Comparison of ENCODE assay signal across 14 cellular contexts in the genomic region with DNA sequence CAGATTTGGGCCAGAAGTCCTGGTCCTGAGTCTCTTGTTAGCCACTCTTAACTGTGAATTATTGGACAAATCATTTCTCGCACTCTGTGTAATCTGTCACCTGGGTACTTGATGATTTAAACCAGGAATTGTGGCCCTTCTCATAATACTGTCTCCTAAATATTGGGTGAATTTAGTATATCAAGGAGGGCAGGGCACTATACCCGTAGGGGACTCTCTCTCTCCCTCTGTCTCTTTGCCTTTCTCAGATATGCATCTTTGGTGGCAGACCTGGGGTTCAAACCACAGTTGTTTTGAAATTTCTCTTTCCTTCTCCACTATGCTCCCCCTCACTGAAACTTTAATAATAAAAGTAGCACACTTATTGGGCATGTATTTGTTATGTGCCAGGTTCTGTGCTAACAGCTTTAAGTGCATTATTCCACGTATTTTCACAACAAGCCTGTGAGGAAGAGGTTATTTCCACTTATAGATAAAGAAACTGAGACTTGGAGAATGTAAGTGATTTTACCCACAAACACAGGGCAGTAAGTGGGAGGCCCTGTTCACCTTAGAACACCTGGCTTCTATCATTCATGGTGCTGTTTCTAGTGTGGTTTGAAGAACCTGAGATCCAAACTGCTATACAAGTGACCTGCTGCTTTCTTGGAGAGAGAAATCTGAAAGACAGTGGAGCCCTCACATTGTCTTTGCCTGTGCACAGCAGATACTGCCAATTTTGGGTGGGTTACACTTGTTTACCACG. TPM values are rescaled to one million over a fixed set of nuclear protein-coding genes. Genes with fewer than 3 reads are reported as not detected.
DNase-seq lines count a peak whose midpoint lies in the region; ATAC-seq, FAIRE-seq and TF ChIP-seq lines count a peak whose summit lies in the region.
"Had no signal": no experiment of that assay in that cellular context is flagged by ENCODE, and none has a peak within 500 bp of the region (broad histone marks: within the 10 kb centered on the region; RNA-seq: fewer than 3 reads in every experiment).

No MANE protein-coding gene starts in this region.

- SMC1A ChIA-PET in GM12878 (lab: Charles Lee; ENCODE audit: uncharacterized antibody, unreplicated experiment) = interaction anchor here (1.2 to 9.6 kb wide), 6 partner anchors 9 to 98 kb away, joined by 3 to 76 read pairs (median 4); a partner anchor contains a TSS

- RAD21 ChIA-PET in GM12878 (lab: Charles Lee; ENCODE audit: unreplicated experiment) = interaction anchor here (0.9 to 1.8 kb wide), 5 partner anchors 9 to 68 kb away, joined by 3 to 7 read pairs (median 4); no protein-coding TSS in a partner anchor

- FAIRE-seq in GM12878 (lab: Jason Lieb, UNC) = peak; percentile 61
- FAIRE-seq: HTR-8/SVneo had no signal

- H3K9me3 ChIP-seq in GM12878 (replicated peaks; ENCODE audit: control insufficient read depth, insufficient read depth, low read length) (no peaks in the 10 kb centered on the region), stomach (no peaks in the 10 kb centered on the region), ovary (no peaks in the 10 kb centered on the region)

- TF ChIP-seq POLR2A in GM12878 (IDR thresholded peaks at IDR 0.05; ENCODE audit: low read depth, low read length) (no peak), stomach (IDR thresholded peaks at IDR 0.05) (no peak), ovary (IDR thresholded peaks at IDR 0.05) (no peak)

- CTCF ChIA-PET in activated naive CD4-positive, alpha-beta T cell treated with anti-CD3 and anti-CD28 coated beads for 36 hours (lab: Charles Lee) = interaction anchor here (0.6 to 1.7 kb wide), 3 partner anchors 69 to 192 kb away, joined by 3 to 6 read pairs (median 4); no protein-coding TSS in a partner anchor
- CTCF ChIA-PET in GM12878 (lab: Yijun Ruan, JAX) = interaction anchor here (0.6 to 5.3 kb wide), 6 partner anchors 12 to 40 kb away, joined by 3 to 33 read pairs (median 4); a partner anchor contains a TSS

- no peak overlapping the region for H2AFZ ChIP-seq in GM12878 (ENCODE audit: control insufficient read depth, low read depth, low read length)
- H2AFZ ChIP-seq: PC-9 had no signal

- H3K79me2 ChIP-seq in GM12878 (ENCODE audit: control insufficient read depth, insufficient read depth, low read length) = peaks cover 67% of the 10 kb centered on the region

- H3K4me1 Mint-ChIP-seq in activated naive CD4-positive, alpha-beta T cell treated with anti-CD3 and anti-CD28 coated beads for 36 hours (ENCODE audit: low read depth) = peaks cover 46% of the 10 kb centered on the region

- peaks cover 0 to 9% of the 10 kb centered on the region in 2 experiments for H3K36me3 ChIP-seq in GM12878 (ENCODE audit: control insufficient read depth in 2 of 2, insufficient read depth in 2 of 2, low read length in 1 of 2)
- H3K36me3 ChIP-seq in stomach = peaks cover 0 to 32% (median 8%) of the 10 kb centered on the region in 4 donors
- no peaks in the 10 kb centered on the region for H3K36me3 ChIP-seq in ovary

- in situ Hi-C loops in GM12878 (cut with MboI) = no loop called here

- peak overlapping the region; percentile 1 for H3K27ac Mint-ChIP-seq in activated naive CD4-positive, alpha-beta T cell treated with anti-CD3 and anti-CD28 coated beads for 36 hours
- H3K27ac Mint-ChIP-seq: dendritic cell treated with granulocyte-macrophage colony-stimulating factor and Interleukin-4, amounts not matched to agents 40 ng/mL and 50 ng/mL, for 4 days; mesothelial cell of epicardium had no signal

- H3K36me3 Mint-ChIP-seq in activated naive CD4-positive, alpha-beta T cell treated with anti-CD3 and anti-CD28 coated beads for 36 hours (ENCODE audit: low read depth) = peaks cover 15% of the 10 kb centered on the region
- H3K36me3 Mint-ChIP-seq: mesothelial cell of epicardium had no signal

- H3K4me3 ChIP-seq in GM12878 (peak overlapping the region; percentile 9; the same call in 1 of the 2 replicates), stomach (no peak overlapping the region), ovary (no peak overlapping the region)
- H3K4me3 ChIP-seq: PC-9 had no signal

- H3K9ac ChIP-seq in GM12878 (ENCODE audit: control insufficient read depth, insufficient read depth, low read length) = no peak overlapping the region

- no peak for TF ChIP-seq EP300 in GM12878 (IDR thresholded peaks at IDR 0.05; ENCODE audit: borderline replicate concordance in 1 of 2, control insufficient read depth in 1 of 2, low read depth in 2 of 2, low read length in 2 of 2)
- no peak for TF ChIP-seq EP300 in stomach (IDR thresholded peaks at IDR 0.05)
- TF ChIP-seq EP300 in ovary (IDR thresholded peaks at IDR 0.05) = no peak

- H3K27ac ChIP-seq in GM12878 (ENCODE audit: control insufficient read depth, insufficient read depth) = peak overlapping the region; percentile 57
- peak overlapping the region in 3 of 5 donors; percentile 18 to 74 (median 47) for H3K27ac ChIP-seq in stomach
- peak overlapping the region in 1 of 2 donors; percentile 99 for H3K27ac ChIP-seq in ovary
- H3K27ac ChIP-seq: PC-9 had no signal

- DNase-seq in activated naive CD4-positive, alpha-beta T cell treated with anti-CD3 and anti-CD28 coated beads for 36 hours = no peak
- DNase-seq in activated naive CD4-positive, alpha-beta T cell treated with Interleukin-2 at 50 U/mL for 16 hours = no peak
- DNase-seq in GM12878 (ENCODE audit: low read depth, low spot score) (no peak), stomach (no peak), C1 segment of cervical spinal cord (lab: John Stamatoyannopoulos, UW) (no peak), ureter (ENCODE audit: low spot score) (no peak), ovary (no peak)
- DNase-seq: activated gamma-delta T cell, NCI-H1694 treated with DMSO at 0.1 percent for 48 hours, PC-9 had no signal

- 1% methylated on average over 4 of the region's 4 CpGs for WGBS in GM12878 (ENCODE audit: insufficient coverage, insufficient replicate concordance, low lambda C conversion rate, missing lambda C conversion rate)
- WGBS in stomach, 5 donors = 67 to 79% (median 72%) methylated on average over 4 of the region's 4 CpGs
- 26 to 48% (median 28%) methylated on average over 4 of the region's 4 CpGs for WGBS in ovary, 3 donors

- no peaks in the 10 kb centered on the region for H3K27me3 Mint-ChIP-seq in activated naive CD4-positive, alpha-beta T cell treated with anti-CD3 and anti-CD28 coated beads for 36 hours (ENCODE audit: low read depth)
- H3K27me3 Mint-ChIP-seq: dendritic cell treated with granulocyte-macrophage colony-stimulating factor and Interleukin-4, amounts not matched to agents 40 ng/mL and 50 ng/mL, for 4 days had no signal

- intact Hi-C loops in activated naive CD4-positive, alpha-beta T cell treated with anti-CD3 and anti-CD28 coated beads for 36 hours (cut with micrococcal nuclease) = loop anchor here (2.0 to 5.0 kb wide), 2 partner anchors 14 to 330 kb away; no protein-coding TSS in a partner anchor
- intact Hi-C loops in GM12878 (cut with micrococcal nuclease; ENCODE audit: unreplicated experiment) = no loop called here
- intact Hi-C loops in stomach (cut with DNase I; ENCODE audit: low total_unique reads) = no loop called here
- intact Hi-C loops in ovary (cut with DNase I) = no loop called here

- no peak for TF ChIP-seq RAD21 in GM12878 (IDR thresholded peaks at IDR 0.05; ENCODE audit: insufficient read depth, low read depth, low read length)

- no peak for TF ChIP-seq CTCF in GM12878 (IDR thresholded peaks at IDR 0.05 in 2 of 3, conservative IDR thresholded peaks at IDR 0.05 in 1 of 3; ENCODE audit: control insufficient read depth in 2 of 3, extremely low read depth in 1 of 3, insufficient read depth in 1 of 3, low read depth in 3 of 3, low read length in 3 of 3)
- no peak for TF ChIP-seq CTCF in stomach (IDR thresholded peaks at IDR 0.05)
- no peak for TF ChIP-seq CTCF in ovary (IDR thresholded peaks at IDR 0.05)

- ATAC-seq in HG03025 (IDR thresholded peaks at IDR 0.05; ENCODE audit: low FRiP score, unreplicated experiment) (peak; percentile 57), GM12878 (peak; percentile 28)

- no peaks in the 10 kb centered on the region for H3K27me3 ChIP-seq in GM12878 (replicated peaks in 1 of 2; ENCODE audit: control insufficient read depth in 2 of 2, insufficient read depth in 2 of 2, low read length in 1 of 2)
- H3K27me3 ChIP-seq in stomach = no peaks in the 10 kb centered on the region
- H3K27me3 ChIP-seq in ovary = no peaks in the 10 kb centered on the region

- POLR2A ChIA-PET in GM12878 (lab: Charles Lee) = interaction anchor here (0.6 kb wide), 2 partner anchors 17 to 120 kb away, joined by 3 to 4 read pairs; no protein-coding TSS in a partner anchor

- peak overlapping the region; percentile 79 for H3K4me2 ChIP-seq in GM12878 (ENCODE audit: control insufficient read depth, insufficient read depth)
- H3K4me2 ChIP-seq: PC-9 had no signal

- H3K9me3 Mint-ChIP-seq in activated naive CD4-positive, alpha-beta T cell treated with anti-CD3 and anti-CD28 coated beads for 36 hours = no peaks in the 10 kb centered on the region
- H3K9me3 Mint-ChIP-seq: dendritic cell treated with granulocyte-macrophage colony-stimulating factor and Interleukin-4, amounts not matched to agents 40 ng/mL and 50 ng/mL, for 4 days; mesothelial cell of epicardium had no signal

- no peak overlapping the region for H3K4me3 Mint-ChIP-seq in activated naive CD4-positive, alpha-beta T cell treated with anti-CD3 and anti-CD28 coated beads for 36 hours
- H3K4me3 Mint-ChIP-seq: dendritic cell treated with granulocyte-macrophage colony-stimulating factor and Interleukin-4, amounts not matched to agents 40 ng/mL and 50 ng/mL, for 4 days; mesothelial cell of epicardium had no signal

- H4K20me1 ChIP-seq in GM12878 (ENCODE audit: control insufficient read depth, insufficient read depth) = no peaks in the 10 kb centered on the region; the same call in 1 of the 2 replicates

- BruUV-seq in GM12878 (replicated peaks; lab: Mats Ljungman, UMichigan) = no TSS peak

- H3K4me1 ChIP-seq in GM12878 (ENCODE audit: control insufficient read depth, insufficient read depth, low read length) = peaks cover 36% of the 10 kb centered on the region
- H3K4me1 ChIP-seq in stomach = peaks cover 5 to 24% (median 12%) of the 10 kb centered on the region in 4 donors
- H3K4me1 ChIP-seq in ovary (ENCODE audit: insufficient read depth) = peaks cover 12% of the 10 kb centered on the region

RNA-seq across cellular contexts. Expression of a gene that starts 11.8 kb away (rescaled TPM):
- total RNA-seq in activated naive CD4-positive, alpha-beta T cell treated with anti-CD3 and anti-CD28 coated beads for 36 hours = 10 to 100 TPM; 69.3 to 72.9 TPM
- total RNA-seq in GM12878 (2013; cell fraction: nucleolus; rRNA removed) = 387 and 393 TPM in 2 replicates
- total RNA-seq in GM12878 (2014; rRNA removed) = 70.0 and 85.3 TPM in 2 replicates
- total RNA-seq in GM12878 (2014; rRNA removed; fragmentation: Illumina TruSeq; extraction: Trizol) = 78.2 and 82.0 TPM in 2 replicates
- total RNA-seq in GM12878 (2021) = 61.1 and 62.9 TPM in 2 replicates
- 25.2 TPM for polyA plus RNA-seq in GM12878 (2011; ENCODE audit: low read depth)
- polyA plus RNA-seq in GM12878 (2011; rRNA removed) = 147 and 217 TPM in 2 replicates
- polyA plus RNA-seq in GM12878 (2011; cell fraction: cytosol; rRNA removed) = 63.3 and 70.5 TPM in 2 replicates
- 80.6 and 126 TPM in 2 replicates for polyA plus RNA-seq in GM12878 (2011; cell fraction: nucleus; rRNA removed)
- polyA plus RNA-seq in GM12878 (2012) = 42.9 and 53.2 TPM in 2 replicates
- polyA plus RNA-seq in GM12878 (2014; fragmentation: Illumina TruSeq; extraction: Trizol) = 89.8 and 117 TPM in 2 replicates
- polyA plus RNA-seq in GM12878 (2014; fragmentation: Nextera tagmentation; extraction: Ambion mirVana) = 10 to 100 TPM; 50.1 to 54.9 TPM
- polyA plus RNA-seq in GM12878 (2014; rRNA removed) = 46.4 and 55.8 TPM in 2 replicates
- polyA plus RNA-seq in GM12878 (2016; fragmentation: Nextera tagmentation; extraction: Ambion mirVana) = 10 to 100 TPM; 69.9 to 73.7 TPM
- 125 and 188 TPM in 2 replicates for polyA minus RNA-seq in GM12878 (2011; rRNA and poly(A)+ RNA removed)
- polyA minus RNA-seq in GM12878 (2011; cell fraction: cytosol; rRNA and poly(A)+ RNA removed) = 40.6 and 46.1 TPM in 2 replicates
- 104 and 109 TPM in 2 replicates for polyA minus RNA-seq in GM12878 (2011; cell fraction: nucleus; rRNA and poly(A)+ RNA removed)
- total RNA-seq in stomach = 100 to 1,000 TPM in 1 of 5 donors, 10 to 100 TPM in 3, not detected in 1; 19.3 to 107 (median 46.2) TPM
- 1 to 10 TPM; 5.0 to 8.4 (median 5.6) TPM for polyA plus RNA-seq in stomach
- total RNA-seq in ureter = 34.7 TPM
- total RNA-seq in ovary = 10 to 100 TPM; 41.4 to 75.9 (median 46.5) TPM
- 10 to 100 TPM; 33.1 to 35.0 TPM for polyA plus RNA-seq in ovary

RNA-seq across cellular contexts. Expression of a gene that starts 49.8 kb away (rescaled TPM):
- total RNA-seq in activated naive CD4-positive, alpha-beta T cell treated with anti-CD3 and anti-CD28 coated beads for 36 hours = 1 to 10 TPM; 3.6 to 4.0 TPM
- total RNA-seq in GM12878 (2013; cell fraction: nucleolus; rRNA removed) = 23.9 and 26.3 TPM in 2 replicates
- 25.3 and 32.5 TPM in 2 replicates for total RNA-seq in GM12878 (2014; rRNA removed)
- total RNA-seq in GM12878 (2014; rRNA removed; fragmentation: Illumina TruSeq; extraction: Trizol) = 19.1 and 19.7 TPM in 2 replicates
- total RNA-seq in GM12878 (2021) = 38.4 and 39.2 TPM in 2 replicates
- polyA plus RNA-seq in GM12878 (2011; ENCODE audit: low read depth) = 43.4 TPM
- 18.1 and 32.2 TPM in 2 replicates for polyA plus RNA-seq in GM12878 (2011; rRNA removed)
- 54.6 and 70.4 TPM in 2 replicates for polyA plus RNA-seq in GM12878 (2011; cell fraction: cytosol; rRNA removed)
- polyA plus RNA-seq in GM12878 (2011; cell fraction: nucleus; rRNA removed) = 40.9 and 41.4 TPM in 2 replicates
- 45.7 and 60.9 TPM in 2 replicates for polyA plus RNA-seq in GM12878 (2012)
- 39.5 and 39.9 TPM in 2 replicates for polyA plus RNA-seq in GM12878 (2014; fragmentation: Illumina TruSeq; extraction: Trizol)
- 10 to 100 TPM in 1 of 2 experiments, 1 to 10 TPM in 1; 7.4 to 11.6 TPM for polyA plus RNA-seq in GM12878 (2014; fragmentation: Nextera tagmentation; extraction: Ambion mirVana)
- polyA plus RNA-seq in GM12878 (2014; rRNA removed) = 23.9 and 32.0 TPM in 2 replicates
- 10 to 100 TPM; 75.4 to 78.2 TPM for polyA plus RNA-seq in GM12878 (2016; fragmentation: Nextera tagmentation; extraction: Ambion mirVana)
- polyA minus RNA-seq in GM12878 (2011; rRNA and poly(A)+ RNA removed) = 44.8 and 58.0 TPM in 2 replicates
- polyA minus RNA-seq in GM12878 (2011; cell fraction: cytosol; rRNA and poly(A)+ RNA removed) = 28.2 and 29.3 TPM in 2 replicates
- 19.0 and 37.1 TPM in 2 replicates for polyA minus RNA-seq in GM12878 (2011; cell fraction: nucleus; rRNA and poly(A)+ RNA removed)
- 1,000 to 10,000 TPM in 3 of 5 donors, 100 to 1,000 TPM in 2; 662 to 3,169 (median 1,551) TPM for total RNA-seq in stomach
- polyA plus RNA-seq in stomach = 1,000 to 10,000 TPM in 1 of 3 donors, 100 to 1,000 TPM in 2; 233 to 1,186 (median 339) TPM
- total RNA-seq in ureter = 1,405 TPM
- 1,000 to 10,000 TPM in 2 of 7 donors, 100 to 1,000 TPM in 5; 154 to 1,797 (median 461) TPM for total RNA-seq in ovary
- 1,000 to 10,000 TPM in 1 of 2 donors, 100 to 1,000 TPM in 1; 777 to 5,219 TPM for polyA plus RNA-seq in ovary
